ENCODE assay signal across 29 cellular contexts in genomic region chr1:114196992-114197907, GRCh38. TPM values are rescaled to one million over a fixed set of nuclear protein-coding genes. Genes with fewer than 3 reads are reported as not detected.
"Had no signal": no experiment of that assay in that cellular context is flagged by ENCODE, and none has a peak within 500 bp of the region (broad histone marks: within the 10 kb centered on the region; RNA-seq: fewer than 3 reads in every experiment).

No MANE protein-coding gene starts in this region.

- ATAC-seq: mucosa of descending colon; naive thymus-derived CD8-positive, alpha-beta T cell; pancreas; stimulated activated effector memory CD8-positive, alpha-beta T cell treated with anti-CD3 and anti-CD28 coated beads, Interleukin-12 subunit alpha, Interleukin-12 subunit beta, amount 100 ng/mL, for 72 hours; upper lobe of right lung had no signal

- H3K4me3 ChIP-seq: left ventricle myocardium inferior, lung, mucosa of descending colon, pancreas, prostate gland, sigmoid colon, spleen, suprapubic skin, thoracic aorta, tibial artery, upper lobe of right lung had no signal

- H3K27ac ChIP-seq: left ventricle myocardium inferior, pancreas, prostate gland, sigmoid colon, spleen, suprapubic skin, thoracic aorta, tibial artery, upper lobe of right lung had no signal

- H3K36me3 ChIP-seq: left ventricle myocardium inferior, pancreas, prostate gland, sigmoid colon, spleen, suprapubic skin, thoracic aorta, tibial artery, upper lobe of right lung had no signal

- DNase-seq: hippocampal formation; immature natural killer cell; left ventricle myocardium inferior; midbrain; mucosa of descending colon; naive thymus-derived CD8-positive, alpha-beta T cell; nucleus accumbens; pancreas; posterior cingulate gyrus; retina; right cardiac atrium; sigmoid colon; small intestine; spleen; stimulated activated CD4-positive, alpha-beta T cell treated with anti-CD3 and anti-CD28 coated beads, Interleukin-4, amount 100 ng/mL, for 24 hours; stimulated activated naive CD4-positive, alpha-beta T cell; tibial artery; trophoblast cell; upper lobe of right lung had no signal

- H3K27ac Mint-ChIP-seq: nephron; stimulated activated effector memory CD8-positive, alpha-beta T cell treated with anti-CD3 and anti-CD28 coated beads, Interleukin-12 subunit alpha, Interleukin-12 subunit beta, amount 100 ng/mL, for 72 hours; stimulated activated naive CD8-positive, alpha-beta T cell treated with anti-CD3 and anti-CD28 coated beads, Interleukin-15, Interleukin-2, amounts not matched to agents 100 ng/mL and 50 ng/mL, for 24 hours had no signal

- H3K27me3 ChIP-seq: pancreas, upper lobe of right lung had no signal

- H3K4me1 ChIP-seq: left ventricle myocardium inferior, pancreas, prostate gland, sigmoid colon, suprapubic skin, tibial artery, upper lobe of right lung had no signal

- H3K9me3 Mint-ChIP-seq: naive thymus-derived CD8-positive, alpha-beta T cell; stimulated activated effector memory CD8-positive, alpha-beta T cell treated with anti-CD3 and anti-CD28 coated beads, Interleukin-12 subunit alpha, Interleukin-12 subunit beta, amount 100 ng/mL, for 72 hours; stimulated activated naive CD8-positive, alpha-beta T cell treated with anti-CD3 and anti-CD28 coated beads, Interleukin-15, Interleukin-2, amounts not matched to agents 100 ng/mL and 50 ng/mL, for 24 hours had no signal

- H3K4me1 Mint-ChIP-seq: nephron; neural crest cell; stimulated activated effector memory CD8-positive, alpha-beta T cell treated with anti-CD3 and anti-CD28 coated beads, Interleukin-12 subunit alpha, Interleukin-12 subunit beta, amount 100 ng/mL, for 72 hours had no signal

- H3K9me3 ChIP-seq: left ventricle myocardium inferior, mucosa of descending colon, pancreas, prostate gland, spleen, suprapubic skin, thoracic aorta, tibial artery, upper lobe of right lung had no signal

- H3K36me3 Mint-ChIP-seq: stimulated activated effector memory CD8-positive, alpha-beta T cell treated with anti-CD3 and anti-CD28 coated beads, Interleukin-12 subunit alpha, Interleukin-12 subunit beta, amount 100 ng/mL, for 72 hours had no signal

- H3K4me3 Mint-ChIP-seq: immature natural killer cell; naive thymus-derived CD8-positive, alpha-beta T cell; nephron; neural crest cell; stimulated activated effector memory CD8-positive, alpha-beta T cell treated with anti-CD3 and anti-CD28 coated beads, Interleukin-12 subunit alpha, Interleukin-12 subunit beta, amount 100 ng/mL, for 72 hours; stimulated activated naive CD8-positive, alpha-beta T cell treated with anti-CD3 and anti-CD28 coated beads, Interleukin-15, Interleukin-2, amounts not matched to agents 100 ng/mL and 50 ng/mL, for 24 hours had no signal

RNA-seq across cellular contexts. Expression of gene SYT6, which starts 43.6 kb away (rescaled TPM):
- total RNA-seq: kidney epithelial cell; left ventricle myocardium inferior; mesenteric fat pad; naive thymus-derived CD8-positive, alpha-beta T cell; right cardiac atrium; upper lobe of right lung had no signal
